ENCODE assay signal across 19 cellular contexts in genomic region chr2:38557217-38557616, GRCh38.
"Had no signal": no experiment of that assay in that cellular context is flagged by ENCODE, and none has a peak within 500 bp of the region (broad histone marks: within the 10 kb centered on the region; RNA-seq: fewer than 3 reads in every experiment).

No MANE protein-coding gene starts in this region.

- H3K27ac Mint-ChIP-seq: endodermal cell; natural killer cell treated with Interleukin-12 subunit alpha and Interleukin-12 subunit beta and Interleukin-15 and Interleukin-18, amount 100 ng/mL, for 72 hours had no signal

- H3K4me1 ChIP-seq: colonic mucosa had no signal

- ATAC-seq: heart left ventricle; left colon; left ventricle myocardium superior; natural killer cell treated with Interleukin-12 subunit alpha and Interleukin-12 subunit beta and Interleukin-15 and Interleukin-18, amount 100 ng/mL, for 72 hours; right cardiac atrium had no signal

- H3K27me3 ChIP-seq: colonic mucosa, heart left ventricle had no signal

- H3K4me3 ChIP-seq: colonic mucosa, heart left ventricle, lung, smooth muscle cell had no signal

- H3K36me3 ChIP-seq: colonic mucosa had no signal

- H3K9me3 Mint-ChIP-seq: natural killer cell treated with Interleukin-12 subunit alpha and Interleukin-12 subunit beta and Interleukin-15 and Interleukin-18, amount 100 ng/mL, for 72 hours had no signal

- H3K9me3 ChIP-seq: colonic mucosa, heart left ventricle had no signal

- DNase-seq: colonic mucosa; dermis blood vessel endothelial cell; endodermal cell; erythroblast; foreskin melanocyte; heart left ventricle; hippocampal formation; left colon; left ventricle myocardium superior; mesenchymal stem cell; midbrain; posterior cingulate gyrus; right cardiac atrium; stimulated activated CD4-positive, alpha-beta T cell treated with anti-CD3 and anti-CD28 coated beads, Interleukin-2, amount 100 ng/mL, for 48 hours; stimulated activated naive CD4-positive, alpha-beta T cell treated with Interleukin-2 at 50 U/mL for 16 hours; trophoblast cell had no signal

- H3K27ac ChIP-seq: colonic mucosa, heart left ventricle had no signal

- H3K4me2 ChIP-seq: smooth muscle cell had no signal

- H3K4me3 Mint-ChIP-seq: endodermal cell; natural killer cell treated with Interleukin-12 subunit alpha and Interleukin-12 subunit beta and Interleukin-15 and Interleukin-18, amount 100 ng/mL, for 72 hours had no signal
